23 cellular contexts compared by ENCODE assay signal in genomic region chr5:140764177-140765020, GRCh38. TPM values are rescaled to one million over a fixed set of nuclear protein-coding genes. Genes with fewer than 3 reads are reported as not detected.
"Had no signal": no experiment of that assay in that cellular context is flagged by ENCODE, and none has a peak within 500 bp of the region (broad histone marks: within the 10 kb centered on the region; RNA-seq: fewer than 3 reads in every experiment).

No MANE protein-coding gene starts in this region.

- DNase-seq: activated B cell treated with CpG ODN at 0.5 μM for 24 hours; activated CD4-positive, alpha-beta T cell treated with anti-CD3 and anti-CD28 coated beads for 48 hours; activated CD8-positive, alpha-beta T cell treated with anti-CD3 and anti-CD28 coated beads for 36 hours; activated gamma-delta T cell; activated naive CD8-positive, alpha-beta T cell treated with anti-CD3 and anti-CD28 coated beads for 36 hours; activated T-cell treated with anti-CD3 and anti-CD28 coated beads, Interleukin-2, amount 50 U/mL, for 4 hours; dorsolateral prefrontal cortex; endodermal cell; hypothalamus; kidney; left ventricle myocardium superior; mesendoderm; nucleus accumbens; stimulated activated CD4-positive, alpha-beta T cell treated with anti-CD3 and anti-CD28 coated beads, Interleukin-15, amount 100 ng/mL, for 24 hours; stimulated activated CD4-positive, alpha-beta T cell treated with anti-CD3 and anti-CD28 coated beads, Interleukin-4, amount 100 ng/mL, for 1 hour; stimulated activated naive CD4-positive, alpha-beta T cell; transverse colon had no signal

- H3K4me1 ChIP-seq: right atrium auricular region, transverse colon had no signal

- ATAC-seq: activated CD8-positive, alpha-beta T cell treated with anti-CD3 and anti-CD28 coated beads for 36 hours; activated T-cell treated with anti-CD3 and anti-CD28 coated beads, Interleukin-2, amount 50 U/mL, for 4 hours; left ventricle myocardium superior; natural killer cell treated with Interleukin-12 subunit alpha and Interleukin-12 subunit beta and Interleukin-15 and Interleukin-18, amount 100 ng/mL, for 72 hours had no signal

- H3K4me1 Mint-ChIP-seq: activated B cell treated with CpG ODN at 0.5 μM for 24 hours; activated naive CD8-positive, alpha-beta T cell treated with anti-CD3 and anti-CD28 coated beads for 36 hours; endodermal cell had no signal

- H3K27me3 ChIP-seq: dorsolateral prefrontal cortex, right atrium auricular region, transverse colon had no signal

- FAIRE-seq: kidney had no signal

- H3K27ac Mint-ChIP-seq: activated B cell treated with CpG ODN at 0.5 μM for 24 hours; activated CD8-positive, alpha-beta T cell treated with anti-CD3 and anti-CD28 coated beads for 36 hours; activated naive CD8-positive, alpha-beta T cell treated with anti-CD3 and anti-CD28 coated beads for 36 hours; endodermal cell; natural killer cell treated with Interleukin-12 subunit alpha and Interleukin-12 subunit beta and Interleukin-15 and Interleukin-18, amount 100 ng/mL, for 72 hours; T-helper 2 cell treated with Interferon-gamma antibody and Interleukin-4, amounts not matched to agents 5 μg/mL and 100 μg/mL, for 36 hours had no signal

- H3K27ac ChIP-seq: dorsolateral prefrontal cortex, right atrium auricular region, skin epidermis, transverse colon had no signal

- H3K36me3 ChIP-seq: right atrium auricular region, transverse colon had no signal

- H3K4me3 Mint-ChIP-seq: activated B cell treated with CpG ODN at 0.5 μM for 24 hours; activated CD8-positive, alpha-beta T cell treated with anti-CD3 and anti-CD28 coated beads for 36 hours; activated naive CD8-positive, alpha-beta T cell treated with anti-CD3 and anti-CD28 coated beads for 36 hours; activated T-cell treated with anti-CD3 and anti-CD28 coated beads, Interleukin-2, amount 50 U/mL, for 4 hours; endodermal cell; natural killer cell treated with Interleukin-12 subunit alpha and Interleukin-12 subunit beta and Interleukin-15 and Interleukin-18, amount 100 ng/mL, for 72 hours; T-helper 2 cell treated with Interferon-gamma antibody and Interleukin-4, amounts not matched to agents 5 μg/mL and 100 μg/mL, for 36 hours had no signal

- H3K4me3 ChIP-seq: dorsolateral prefrontal cortex, right atrium auricular region, skin epidermis, transverse colon had no signal

- H3K27me3 Mint-ChIP-seq: activated B cell treated with CpG ODN at 0.5 μM for 24 hours; activated CD8-positive, alpha-beta T cell treated with anti-CD3 and anti-CD28 coated beads for 36 hours; activated naive CD8-positive, alpha-beta T cell treated with anti-CD3 and anti-CD28 coated beads for 36 hours; natural killer cell treated with Interleukin-12 subunit alpha and Interleukin-12 subunit beta and Interleukin-15 and Interleukin-18, amount 100 ng/mL, for 72 hours had no signal

RNA-seq across cellular contexts. Expression of gene PCDHA1, which starts 21.5 kb away (rescaled TPM):
- total RNA-seq: activated B cell treated with CpG ODN at 0.5 μM for 24 hours; activated CD8-positive, alpha-beta T cell treated with anti-CD3 and anti-CD28 coated beads for 36 hours; activated naive CD8-positive, alpha-beta T cell treated with anti-CD3 and anti-CD28 coated beads for 36 hours; activated T-cell treated with anti-CD3 and anti-CD28 coated beads, Interleukin-2, amount 50 U/mL, for 4 hours; chondrocyte; left ventricle myocardium superior; natural killer cell treated with Interleukin-12 subunit alpha and Interleukin-12 subunit beta and Interleukin-15 and Interleukin-18, amount 100 ng/mL, for 72 hours; posterior vena cava; right atrium auricular region had no signal

RNA-seq across cellular contexts. Expression of gene PCDHA2, which starts 30.3 kb away (rescaled TPM):
- total RNA-seq: activated B cell treated with CpG ODN at 0.5 μM for 24 hours; activated CD8-positive, alpha-beta T cell treated with anti-CD3 and anti-CD28 coated beads for 36 hours; activated naive CD8-positive, alpha-beta T cell treated with anti-CD3 and anti-CD28 coated beads for 36 hours; activated T-cell treated with anti-CD3 and anti-CD28 coated beads, Interleukin-2, amount 50 U/mL, for 4 hours; left ventricle myocardium superior; natural killer cell treated with Interleukin-12 subunit alpha and Interleukin-12 subunit beta and Interleukin-15 and Interleukin-18, amount 100 ng/mL, for 72 hours had no signal

RNA-seq across cellular contexts. Expression of gene PCDHA3, which starts 36.5 kb away (rescaled TPM):
- total RNA-seq: activated B cell treated with CpG ODN at 0.5 μM for 24 hours; activated CD8-positive, alpha-beta T cell treated with anti-CD3 and anti-CD28 coated beads for 36 hours; activated naive CD8-positive, alpha-beta T cell treated with anti-CD3 and anti-CD28 coated beads for 36 hours; activated T-cell treated with anti-CD3 and anti-CD28 coated beads, Interleukin-2, amount 50 U/mL, for 4 hours; natural killer cell treated with Interleukin-12 subunit alpha and Interleukin-12 subunit beta and Interleukin-15 and Interleukin-18, amount 100 ng/mL, for 72 hours had no signal

RNA-seq across cellular contexts. Expression of gene PCDHA4, which starts 42.5 kb away (rescaled TPM):
- total RNA-seq: activated B cell treated with CpG ODN at 0.5 μM for 24 hours; activated CD8-positive, alpha-beta T cell treated with anti-CD3 and anti-CD28 coated beads for 36 hours; activated naive CD8-positive, alpha-beta T cell treated with anti-CD3 and anti-CD28 coated beads for 36 hours; natural killer cell treated with Interleukin-12 subunit alpha and Interleukin-12 subunit beta and Interleukin-15 and Interleukin-18, amount 100 ng/mL, for 72 hours had no signal

RNA-seq across cellular contexts. Expression of gene PCDHA5, which starts 57.0 kb away (rescaled TPM):
- total RNA-seq: activated B cell treated with CpG ODN at 0.5 μM for 24 hours; activated CD8-positive, alpha-beta T cell treated with anti-CD3 and anti-CD28 coated beads for 36 hours; activated naive CD8-positive, alpha-beta T cell treated with anti-CD3 and anti-CD28 coated beads for 36 hours; activated T-cell treated with anti-CD3 and anti-CD28 coated beads, Interleukin-2, amount 50 U/mL, for 4 hours; left ventricle myocardium superior; natural killer cell treated with Interleukin-12 subunit alpha and Interleukin-12 subunit beta and Interleukin-15 and Interleukin-18, amount 100 ng/mL, for 72 hours had no signal
